19 cellular contexts compared by ENCODE assay signal in genomic region chr20:227439-228105, GRCh38. TPM values are rescaled to one million over a fixed set of nuclear protein-coding genes. Genes with fewer than 3 reads are reported as not detected.
DNase-seq lines count a peak whose midpoint lies in the region; ATAC-seq, FAIRE-seq and TF ChIP-seq lines count a peak whose summit lies in the region.
"Had no signal": no experiment of that assay in that cellular context is flagged by ENCODE, and none has a peak within 500 bp of the region (broad histone marks: within the 10 kb centered on the region; RNA-seq: fewer than 3 reads in every experiment).

No MANE protein-coding gene starts in this region.

- H3K4me1 ChIP-seq in HepG2 (ENCODE audit: insufficient read depth, low read length), result no peaks in the 10 kb centered on the region
- H3K4me1 ChIP-seq: breast epithelium, HAP-1 had no signal

- H3K4me3 Mint-ChIP-seq in activated naive CD4-positive, alpha-beta T cell treated with anti-CD3 and anti-CD28 coated beads for 36 hours, result no peak overlapping the region
- H3K4me3 Mint-ChIP-seq in activated naive CD8-positive, alpha-beta T cell, result peak overlapping the region; percentile 14
- no peak overlapping the region for H3K4me3 Mint-ChIP-seq in stimulated activated memory B cell treated with anti-CD40 and anti-IgM and Interleukin-4, amounts not matched to agents 10 μg/mL and 1 μg/mL and 100 μg/mL, for 72 hours

- POLR2A ChIA-PET in HepG2 (lab: Yijun Ruan, JAX), result no interaction called here

- TF ChIP-seq RAD21 in HepG2 (CRISPR knock-in tag; IDR thresholded peaks at IDR 0.05), result no peak

- H3K36me3 Mint-ChIP-seq in activated naive CD4-positive, alpha-beta T cell treated with anti-CD3 and anti-CD28 coated beads for 36 hours (ENCODE audit: low read depth), result no peaks in the 10 kb centered on the region
- H3K36me3 Mint-ChIP-seq in activated naive CD4-positive, alpha-beta T cell treated with anti-CD3 and anti-CD28 coated beads, Interleukin-2, amount 50 U/mL, for 72 hours, result peaks cover 0 to 6% of the 10 kb centered on the region in 2 donors
- peaks cover 2% of the 10 kb centered on the region for H3K36me3 Mint-ChIP-seq in activated naive CD8-positive, alpha-beta T cell
- H3K36me3 Mint-ChIP-seq in stimulated activated memory B cell treated with anti-CD40 and anti-IgM and Interleukin-4, amounts not matched to agents 10 μg/mL and 1 μg/mL and 100 μg/mL, for 72 hours, result no peaks in the 10 kb centered on the region

- no peak overlapping the region for H3K4me2 ChIP-seq in HepG2 (ENCODE audit: low read depth, low read length)
- H3K4me2 ChIP-seq: hepatocyte had no signal

- in situ Hi-C loops in HepG2 (cut with HindIII; ENCODE audit: extremely low pct_ligation_motif_present, low pct_unique_long_range_greater_than_20kb), result no loop called here

- H3K4me1 Mint-ChIP-seq in activated naive CD4-positive, alpha-beta T cell treated with anti-CD3 and anti-CD28 coated beads for 36 hours (ENCODE audit: low read depth), result peaks cover 30% of the 10 kb centered on the region
- H3K4me1 Mint-ChIP-seq in activated naive CD8-positive, alpha-beta T cell (ENCODE audit: low read depth), result peaks cover 28% of the 10 kb centered on the region
- H3K4me1 Mint-ChIP-seq in stimulated activated memory B cell treated with anti-CD40 and anti-IgM and Interleukin-4, amounts not matched to agents 10 μg/mL and 1 μg/mL and 100 μg/mL, for 72 hours, result peaks cover 21% of the 10 kb centered on the region

- peak overlapping the region; percentile 64 for H3K27ac Mint-ChIP-seq in activated naive CD4-positive, alpha-beta T cell treated with anti-CD3 and anti-CD28 coated beads for 36 hours
- peak overlapping the region in 1 of 2 donors; percentile 24 for H3K27ac Mint-ChIP-seq in activated naive CD4-positive, alpha-beta T cell treated with anti-CD3 and anti-CD28 coated beads, Interleukin-2, amount 50 U/mL, for 72 hours
- H3K27ac Mint-ChIP-seq in activated naive CD8-positive, alpha-beta T cell, result peak overlapping the region; percentile 51
- peak overlapping the region; percentile 82 for H3K27ac Mint-ChIP-seq in stimulated activated memory B cell treated with anti-CD40 and anti-IgM and Interleukin-4, amounts not matched to agents 10 μg/mL and 1 μg/mL and 100 μg/mL, for 72 hours

- no peak for TF ChIP-seq EP300 in HepG2 (IDR thresholded peaks at IDR 0.05; ENCODE audit: low read depth in 2 of 2, low read length in 2 of 2)
- TF ChIP-seq EP300 in HepG2 (CRISPR knock-in tag; IDR thresholded peaks at IDR 0.05; ENCODE audit: borderline replicate concordance), result no peak

- no peak overlapping the region for H3K4me3 ChIP-seq in NB4 (ENCODE audit: low read depth, low read length)
- no peak overlapping the region for H3K4me3 ChIP-seq in HepG2 (replicated peaks in 1 of 3; ENCODE audit: insufficient read depth in 1 of 3, low read depth in 2 of 3, low read length in 3 of 3)
- H3K4me3 ChIP-seq: breast epithelium, HAP-1, hepatocyte had no signal

- DNase-seq in activated naive CD4-positive, alpha-beta T cell treated with anti-CD3 and anti-CD28 coated beads for 36 hours, result no peak
- no peak for DNase-seq in activated naive CD4-positive, alpha-beta T cell treated with anti-CD3 and anti-CD28 coated beads, Interleukin-2, amount 50 U/mL, for 72 hours (ENCODE audit: low spot score in 2 of 2)
- DNase-seq in NB4 (ENCODE audit: low read depth) (peak; percentile 53), HepG2 (ENCODE audit: low spot score) (no peak)
- DNase-seq: activated CD8-positive, alpha-beta memory T cell treated with anti-CD3 and anti-CD28 coated beads, Interleukin-2, amount 50 U/mL, for 48 hours; Calu3; kidney glomerular epithelial cell; NCI-H1105; NCI-H2171 treated with DMSO at 0.1 percent for 48 hours; SHP77 had no signal

- H3K27ac ChIP-seq in HepG2 (ENCODE audit: extremely low read length, insufficient read depth, low read length), result no peak overlapping the region
- H3K27ac ChIP-seq: breast epithelium, hepatocyte had no signal

- CTCF ChIA-PET in activated naive CD4-positive, alpha-beta T cell treated with anti-CD3 and anti-CD28 coated beads for 36 hours (lab: Charles Lee), result interaction anchor here (0.6 to 2.2 kb wide), 7 partner anchors 13 to 204 kb away, joined by 3 to 12 read pairs (median 4); no protein-coding TSS in a partner anchor
- CTCF ChIA-PET in HepG2 (lab: Yijun Ruan, JAX; ENCODE audit: low intra/inter-chr PET ratio, low total read pairs), result no interaction called here

- FAIRE-seq in HepG2 (lab: Jason Lieb, UNC), result no peak

- H2AFZ ChIP-seq in HepG2 (ENCODE audit: low read length), result no peak overlapping the region
- H2AFZ ChIP-seq: hepatocyte had no signal

- TF ChIP-seq POLR2A in NB4 (IDR thresholded peaks at IDR 0.05; ENCODE audit: extremely low read depth, insufficient read length), result no peak
- no peak for TF ChIP-seq POLR2A in HepG2 (IDR thresholded peaks at IDR 0.05; ENCODE audit: insufficient read depth in 1 of 2, low read depth in 2 of 2, low read length in 2 of 2)

- intact Hi-C loops in activated naive CD4-positive, alpha-beta T cell treated with anti-CD3 and anti-CD28 coated beads for 36 hours (cut with micrococcal nuclease), result loop anchor here (1.0 to 5.0 kb wide), 2 partner anchors 11 to 40 kb away; no protein-coding TSS in a partner anchor
- intact Hi-C loops in HepG2 (cut with micrococcal nuclease; ENCODE audit: unreplicated experiment), result no loop called here

- no TSS peak for BruUV-seq in HepG2 (replicated peaks; lab: Mats Ljungman, UMichigan)

- no peak for TF ChIP-seq CTCF in NB4 (IDR thresholded peaks at IDR 0.05; ENCODE audit: low read depth, low read length)
- no peak for TF ChIP-seq CTCF in HepG2 (CRISPR knock-in tag; IDR thresholded peaks at IDR 0.05)

- ATAC-seq in activated naive CD4-positive, alpha-beta T cell treated with anti-CD3 and anti-CD28 coated beads, Interleukin-2, amount 50 U/mL, for 72 hours, result no peak
- no peak for ATAC-seq in stimulated activated memory B cell treated with anti-CD40 and anti-IgM and Interleukin-4, amounts not matched to agents 10 μg/mL and 1 μg/mL and 100 μg/mL, for 72 hours
- ATAC-seq in HepG2 (no peak), GM21737 (IDR thresholded peaks at IDR 0.05; ENCODE audit: unreplicated experiment) (no peak), GM18511 (IDR thresholded peaks at IDR 0.05; ENCODE audit: unreplicated experiment) (no peak)

- H3K27me3 ChIP-seq in HepG2 (ENCODE audit: control insufficient read depth in 1 of 2, insufficient read depth in 2 of 2, low read length in 2 of 2), result peaks cover 0 to 1% of the 10 kb centered on the region in 2 experiments; a peak in 3 of 5 replicates
- H3K27me3 ChIP-seq: breast epithelium had no signal

- no peaks in the 10 kb centered on the region for H3K79me2 ChIP-seq in HepG2 (ENCODE audit: insufficient read depth, low read length)
- H3K79me2 ChIP-seq: hepatocyte had no signal

- 10% methylated on average over 3 of the region's 3 CpGs for WGBS in HepG2 (ENCODE audit: low lambda C conversion rate)

- H3K9ac ChIP-seq in HepG2 (ENCODE audit: insufficient read depth, low read depth, low read length), result no peak overlapping the region

- no peaks in the 10 kb centered on the region for H3K9me3 ChIP-seq in HepG2 (ENCODE audit: low read length)
- H3K9me3 ChIP-seq: breast epithelium, HAP-1 had no signal

- H3K27me3 Mint-ChIP-seq in activated naive CD4-positive, alpha-beta T cell treated with anti-CD3 and anti-CD28 coated beads for 36 hours (ENCODE audit: low read depth), result no peaks in the 10 kb centered on the region
- H3K27me3 Mint-ChIP-seq in activated naive CD8-positive, alpha-beta T cell, result no peaks in the 10 kb centered on the region
- no peaks in the 10 kb centered on the region for H3K27me3 Mint-ChIP-seq in stimulated activated memory B cell treated with anti-CD40 and anti-IgM and Interleukin-4, amounts not matched to agents 10 μg/mL and 1 μg/mL and 100 μg/mL, for 72 hours

- no peaks in the 10 kb centered on the region for H3K36me3 ChIP-seq in HepG2 (replicated peaks in 1 of 2; ENCODE audit: control insufficient read depth in 1 of 2, insufficient read depth in 2 of 2, low read length in 2 of 2)
- H3K36me3 ChIP-seq: breast epithelium, HAP-1 had no signal

- no peaks in the 10 kb centered on the region for H4K20me1 ChIP-seq in HepG2 (ENCODE audit: insufficient read depth, low read length)

- H3K9me3 Mint-ChIP-seq in activated naive CD4-positive, alpha-beta T cell treated with anti-CD3 and anti-CD28 coated beads for 36 hours, result peaks cover 4% of the 10 kb centered on the region
- peaks cover 4 to 12% of the 10 kb centered on the region in 2 donors for H3K9me3 Mint-ChIP-seq in activated naive CD4-positive, alpha-beta T cell treated with anti-CD3 and anti-CD28 coated beads, Interleukin-2, amount 50 U/mL, for 72 hours
- peaks cover 4% of the 10 kb centered on the region for H3K9me3 Mint-ChIP-seq in activated naive CD8-positive, alpha-beta T cell (ENCODE audit: low read depth)
- H3K9me3 Mint-ChIP-seq in stimulated activated memory B cell treated with anti-CD40 and anti-IgM and Interleukin-4, amounts not matched to agents 10 μg/mL and 1 μg/mL and 100 μg/mL, for 72 hours, result peaks cover 6% of the 10 kb centered on the region

RNA-seq across cellular contexts. Expression of gene DEFB129, which starts 0.5 kb away (rescaled TPM):
- not detected for total RNA-seq in activated naive CD4-positive, alpha-beta T cell treated with anti-CD3 and anti-CD28 coated beads for 36 hours
- total RNA-seq in activated naive CD4-positive, alpha-beta T cell treated with anti-CD3 and anti-CD28 coated beads, Interleukin-2, amount 50 U/mL, for 72 hours, result not detected
- not detected in 2 replicates for total RNA-seq in HepG2 (2016; rRNA removed; fragmentation: Illumina TruSeq; extraction: Trizol)
- not detected in 2 replicates for total RNA-seq in HepG2 (2016; cell fraction: cytosol; rRNA removed; fragmentation: Illumina TruSeq; extraction: Trizol; ENCODE audit: low read depth)
- total RNA-seq in HepG2 (2016; cell fraction: insoluble cytoplasmic fraction; rRNA removed; fragmentation: Illumina TruSeq; extraction: Trizol), result not detected in 2 replicates
- not detected in 2 replicates for total RNA-seq in HepG2 (2016; cell fraction: membrane; rRNA removed; fragmentation: Illumina TruSeq; extraction: Trizol)
- total RNA-seq in HepG2 (2016; cell fraction: nucleus; rRNA removed; fragmentation: Illumina TruSeq; extraction: Trizol), result not detected in 2 replicates
- not detected in 2 replicates for polyA plus RNA-seq in HepG2 (2011; rRNA removed)
- polyA plus RNA-seq in HepG2 (2011; cell fraction: cytosol; rRNA removed), result not detected in 2 replicates
- polyA plus RNA-seq in HepG2 (2011; cell fraction: nucleus; rRNA removed), result not detected in 2 replicates
- not detected in 2 replicates for polyA plus RNA-seq in HepG2 (2012)
- polyA plus RNA-seq in HepG2 (2016; cell fraction: cytosol; fragmentation: Illumina TruSeq; extraction: Trizol; ENCODE audit: low read depth), result not detected in 2 replicates
- polyA plus RNA-seq in HepG2 (2016; cell fraction: insoluble cytoplasmic fraction; fragmentation: Illumina TruSeq; extraction: Trizol; ENCODE audit: low read depth), result not detected in 2 replicates
- polyA plus RNA-seq in HepG2 (2016; cell fraction: membrane; fragmentation: Illumina TruSeq; extraction: Trizol; ENCODE audit: low read depth), result not detected in 2 replicates
- not detected in 2 replicates for polyA plus RNA-seq in HepG2 (2016; cell fraction: nucleus; fragmentation: Illumina TruSeq; extraction: Trizol; ENCODE audit: insufficient read depth, low read depth)
- not detected in 2 replicates for polyA minus RNA-seq in HepG2 (2011; rRNA and poly(A)+ RNA removed; ENCODE audit: low replicate concordance)
- polyA minus RNA-seq in HepG2 (2011; cell fraction: cytosol; rRNA and poly(A)+ RNA removed), result not detected in 2 replicates
- polyA minus RNA-seq in HepG2 (2011; cell fraction: nucleus; rRNA and poly(A)+ RNA removed), result not detected in 2 replicates
- total RNA-seq: breast epithelium, Calu3, G401, hepatocyte, posterior vena cava had no signal
- polyA plus RNA-seq: hepatocyte had no signal

RNA-seq across cellular contexts. Expression of gene DEFB132, which starts 30.0 kb away (rescaled TPM):
- total RNA-seq in activated naive CD4-positive, alpha-beta T cell treated with anti-CD3 and anti-CD28 coated beads for 36 hours, result not detected
- total RNA-seq in activated naive CD4-positive, alpha-beta T cell treated with anti-CD3 and anti-CD28 coated beads, Interleukin-2, amount 50 U/mL, for 72 hours, result not detected
- total RNA-seq in HepG2 (2016; rRNA removed; fragmentation: Illumina TruSeq; extraction: Trizol), result not detected in 2 replicates
- not detected in 2 replicates for total RNA-seq in HepG2 (2016; cell fraction: cytosol; rRNA removed; fragmentation: Illumina TruSeq; extraction: Trizol; ENCODE audit: low read depth)
- not detected in 2 replicates for total RNA-seq in HepG2 (2016; cell fraction: insoluble cytoplasmic fraction; rRNA removed; fragmentation: Illumina TruSeq; extraction: Trizol)
- not detected in 2 replicates for total RNA-seq in HepG2 (2016; cell fraction: membrane; rRNA removed; fragmentation: Illumina TruSeq; extraction: Trizol)
- not detected in 2 replicates for total RNA-seq in HepG2 (2016; cell fraction: nucleus; rRNA removed; fragmentation: Illumina TruSeq; extraction: Trizol)
- not detected in 2 replicates for polyA plus RNA-seq in HepG2 (2011; rRNA removed)
- polyA plus RNA-seq in HepG2 (2011; cell fraction: cytosol; rRNA removed), result not detected in 2 replicates
- polyA plus RNA-seq in HepG2 (2011; cell fraction: nucleus; rRNA removed), result not detected in 2 replicates
- polyA plus RNA-seq in HepG2 (2012), result not detected in 2 replicates
- polyA plus RNA-seq in HepG2 (2016; cell fraction: cytosol; fragmentation: Illumina TruSeq; extraction: Trizol; ENCODE audit: low read depth), result not detected in 2 replicates
- polyA plus RNA-seq in HepG2 (2016; cell fraction: insoluble cytoplasmic fraction; fragmentation: Illumina TruSeq; extraction: Trizol; ENCODE audit: low read depth), result not detected in 2 replicates
- not detected in 2 replicates for polyA plus RNA-seq in HepG2 (2016; cell fraction: membrane; fragmentation: Illumina TruSeq; extraction: Trizol; ENCODE audit: low read depth)
- polyA plus RNA-seq in HepG2 (2016; cell fraction: nucleus; fragmentation: Illumina TruSeq; extraction: Trizol; ENCODE audit: insufficient read depth, low read depth), result not detected in 2 replicates
- not detected in 2 replicates for polyA minus RNA-seq in HepG2 (2011; rRNA and poly(A)+ RNA removed; ENCODE audit: low replicate concordance)
- not detected in 2 replicates for polyA minus RNA-seq in HepG2 (2011; cell fraction: cytosol; rRNA and poly(A)+ RNA removed)
- polyA minus RNA-seq in HepG2 (2011; cell fraction: nucleus; rRNA and poly(A)+ RNA removed), result not detected in 2 replicates
- total RNA-seq: Calu3, G401, hepatocyte, posterior vena cava had no signal
- polyA plus RNA-seq: hepatocyte had no signal

RNA-seq across cellular contexts. Expression of gene DEFB128, which starts 38.1 kb away (rescaled TPM):
- not detected for total RNA-seq in activated naive CD4-positive, alpha-beta T cell treated with anti-CD3 and anti-CD28 coated beads for 36 hours
- total RNA-seq in activated naive CD4-positive, alpha-beta T cell treated with anti-CD3 and anti-CD28 coated beads, Interleukin-2, amount 50 U/mL, for 72 hours, result not detected
- total RNA-seq in HepG2 (2016; rRNA removed; fragmentation: Illumina TruSeq; extraction: Trizol), result not detected in 2 replicates
- not detected in 2 replicates for total RNA-seq in HepG2 (2016; cell fraction: cytosol; rRNA removed; fragmentation: Illumina TruSeq; extraction: Trizol; ENCODE audit: low read depth)
- not detected in 2 replicates for total RNA-seq in HepG2 (2016; cell fraction: insoluble cytoplasmic fraction; rRNA removed; fragmentation: Illumina TruSeq; extraction: Trizol)
- not detected in 2 replicates for total RNA-seq in HepG2 (2016; cell fraction: membrane; rRNA removed; fragmentation: Illumina TruSeq; extraction: Trizol)
- not detected in 2 replicates for total RNA-seq in HepG2 (2016; cell fraction: nucleus; rRNA removed; fragmentation: Illumina TruSeq; extraction: Trizol)
- polyA plus RNA-seq in HepG2 (2011; rRNA removed), result not detected in 2 replicates
- not detected in 2 replicates for polyA plus RNA-seq in HepG2 (2011; cell fraction: cytosol; rRNA removed)
- not detected in 2 replicates for polyA plus RNA-seq in HepG2 (2011; cell fraction: nucleus; rRNA removed)
- not detected in 2 replicates for polyA plus RNA-seq in HepG2 (2012)
- polyA plus RNA-seq in HepG2 (2016; cell fraction: cytosol; fragmentation: Illumina TruSeq; extraction: Trizol; ENCODE audit: low read depth), result not detected in 2 replicates
- not detected in 2 replicates for polyA plus RNA-seq in HepG2 (2016; cell fraction: insoluble cytoplasmic fraction; fragmentation: Illumina TruSeq; extraction: Trizol; ENCODE audit: low read depth)
- polyA plus RNA-seq in HepG2 (2016; cell fraction: membrane; fragmentation: Illumina TruSeq; extraction: Trizol; ENCODE audit: low read depth), result not detected in 2 replicates
- not detected in 2 replicates for polyA plus RNA-seq in HepG2 (2016; cell fraction: nucleus; fragmentation: Illumina TruSeq; extraction: Trizol; ENCODE audit: insufficient read depth, low read depth)
- polyA minus RNA-seq in HepG2 (2011; rRNA and poly(A)+ RNA removed; ENCODE audit: low replicate concordance), result not detected in 2 replicates
- not detected in 2 replicates for polyA minus RNA-seq in HepG2 (2011; cell fraction: cytosol; rRNA and poly(A)+ RNA removed)
- not detected in 2 replicates for polyA minus RNA-seq in HepG2 (2011; cell fraction: nucleus; rRNA and poly(A)+ RNA removed)
- total RNA-seq: breast epithelium, Calu3, G401, hepatocyte, posterior vena cava had no signal
- polyA plus RNA-seq: hepatocyte had no signal
